Comparison of ENCODE assay signal across 22 cellular contexts in genomic region chr9:81069038-81069795, GRCh38.
"Had no signal": no experiment of that assay in that cellular context is flagged by ENCODE, and none has a peak within 500 bp of the region (broad histone marks: within the 10 kb centered on the region; RNA-seq: fewer than 3 reads in every experiment).

No MANE protein-coding gene starts in this region.

- ATAC-seq: HepG2, Right ventricle myocardium inferior, SK-N-SH treated with all-trans-retinoic acid at 6 μM for 48 hours had no signal

- DNase-seq: Karpas-422, KG1, MV-4-11, NCI-H1048, NCI-H1105, NCI-H1417, NCI-H1436 treated with DMSO at 0.1 percent for 48 hours, NCI-H1694, NCI-H187 treated with DMSO at 0.1 percent for 48 hours, NCI-H2029 treated with DMSO at 0.1 percent for 48 hours, NCI-H2171 treated with DMSO at 0.1 percent for 48 hours, NCI-H2227 treated with DMSO at 0.1 percent for 48 hours, NCI-H446, NCI-H510A, NCI-H524 treated with DMSO at 0.1 percent for 48 hours, NCI-H69, NCI-H774, SHP77 treated with DMSO at 0.1 percent for 48 hours had no signal

- H3K4me1 ChIP-seq: SJCRH30 had no signal

- H3K9me3 ChIP-seq: SJCRH30 had no signal

- H3K27ac ChIP-seq: SJCRH30 had no signal

- H3K27me3 ChIP-seq: SJCRH30 had no signal

- H3K4me3 ChIP-seq: SJCRH30 had no signal

- H3K36me3 ChIP-seq: SJCRH30 had no signal
